17 cellular contexts compared by ENCODE assay signal in genomic region chr1:88519156-88519555, GRCh38.
DNase-seq lines count a peak whose midpoint lies in the region; ATAC-seq and TF ChIP-seq lines count a peak whose summit lies in the region.
"Had no signal": no experiment of that assay in that cellular context is flagged by ENCODE, and none has a peak within 500 bp of the region (broad histone marks: within the 10 kb centered on the region; RNA-seq: fewer than 3 reads in every experiment).

No MANE protein-coding gene starts in this region.

- H2AFZ ChIP-seq in mesenchymal stem cell (ENCODE audit: low read depth, low read length): no peak overlapping the region

- no peaks in the 10 kb centered on the region for H3K9me3 ChIP-seq in left ventricle myocardium inferior (replicated peaks)
- no peaks in the 10 kb centered on the region for H3K9me3 ChIP-seq in mesenchymal stem cell (ENCODE audit: control insufficient read depth, low read length)
- H3K9me3 ChIP-seq: upper lobe of right lung had no signal

- no peak overlapping the region for H3K27ac Mint-ChIP-seq in T-cell
- H3K27ac Mint-ChIP-seq: CD14-positive monocyte, memory B cell, nephron progenitor cell had no signal

- CTCF ChIA-PET in T-cell (lab: Charles Lee): no interaction called here

- H3K4ac ChIP-seq in mesenchymal stem cell (ENCODE audit: low read depth in 1 of 2, low read length in 2 of 2): no peak overlapping the region

- TF ChIP-seq CTCF in left ventricle myocardium inferior (IDR thresholded peaks at IDR 0.05; ENCODE audit: borderline replicate concordance): no peak

- peaks cover 10 to 28% of the 10 kb centered on the region in 2 donors for H3K27me3 Mint-ChIP-seq in T-cell

- no peak overlapping the region for H4K8ac ChIP-seq in mesenchymal stem cell (ENCODE audit: low read length)

- H2BK5ac ChIP-seq in mesenchymal stem cell (ENCODE audit: low read depth, low read length, poor library complexity, severe bottlenecking): no peak overlapping the region

- no peaks in the 10 kb centered on the region for H3K36me3 Mint-ChIP-seq in T-cell
- H3K36me3 Mint-ChIP-seq: CD14-positive monocyte, memory B cell had no signal

- H3K18ac ChIP-seq in mesenchymal stem cell (ENCODE audit: low read depth in 1 of 2, low read length in 2 of 2): no peak overlapping the region

- H3K27ac ChIP-seq in left ventricle myocardium inferior (replicated peaks) (no peak overlapping the region), mesenchymal stem cell (ENCODE audit: low read length, poor library complexity, severe bottlenecking) (no peak overlapping the region)
- H3K27ac ChIP-seq: upper lobe of right lung had no signal

- H3K4me1 Mint-ChIP-seq in T-cell: no peaks in the 10 kb centered on the region
- H3K4me1 Mint-ChIP-seq: CD14-positive monocyte, memory B cell, nephron progenitor cell had no signal

- H3K14ac ChIP-seq in mesenchymal stem cell (ENCODE audit: low read length in 2 of 2): no peak overlapping the region

- H3K4me3 ChIP-seq in left ventricle myocardium inferior: no peak overlapping the region
- H3K4me3 ChIP-seq in mesenchymal stem cell (ENCODE audit: insufficient read depth in 1 of 2, low read depth in 1 of 2, low read length in 2 of 2): no peak overlapping the region
- H3K4me3 ChIP-seq: upper lobe of right lung had no signal

- no peak overlapping the region for H3K4me2 ChIP-seq in mesenchymal stem cell (ENCODE audit: low read length, poor library complexity, severe bottlenecking)

- H2BK120ac ChIP-seq in mesenchymal stem cell (ENCODE audit: low read depth, low read length): no peak overlapping the region

- H3K36me3 ChIP-seq in left ventricle myocardium inferior (no peaks in the 10 kb centered on the region), mesenchymal stem cell (ENCODE audit: control insufficient read depth in 1 of 2, insufficient read depth in 2 of 2, low read depth in 1 of 2, low read length in 2 of 2) (no peaks in the 10 kb centered on the region)
- H3K36me3 ChIP-seq: upper lobe of right lung had no signal

- 45% methylated on average over 1 of the region's 1 CpG for WGBS in mesenchymal stem cell

- H3K23ac ChIP-seq in mesenchymal stem cell (ENCODE audit: low read length in 2 of 2): no peak overlapping the region

- ATAC-seq in left cardiac atrium (peak; percentile 55 to 75), T-cell (replicated peaks in 1 of 4) (no peak), SK-N-SH treated with all-trans-retinoic acid at 6 μM for 48 hours (no peak)
- ATAC-seq: stimulated activated naive CD8-positive, alpha-beta T cell treated with anti-CD3 and anti-CD28 coated beads, Interleukin-15, Interleukin-2, amounts not matched to agents 100 U/mL and 50 U/mL, for 24 hours; upper lobe of right lung had no signal

- H2BK12ac ChIP-seq in mesenchymal stem cell (ENCODE audit: low read length in 2 of 2): no peak overlapping the region

- DNase-seq in left cardiac atrium: no peak
- DNase-seq in left ventricle myocardium inferior: no peak
- DNase-seq in astrocyte of the hippocampus (ENCODE audit: low read depth, low spot score): peak; percentile 83
- DNase-seq in mesenchymal stem cell: peak; percentile 1
- DNase-seq in activated effector memory CD4-positive, alpha-beta T cell treated with anti-CD3 and anti-CD28 coated beads, Interleukin-2, amount 50 U/mL, for 16 hours: no peak
- DNase-seq in retina: no peak
- DNase-seq in T-cell: no peak
- DNase-seq: activated CD4-positive, CD25-positive, alpha-beta regulatory T cell treated with anti-CD3 and anti-CD28 coated beads, Interleukin-2, amount 50 U/mL, for 72 hours; DMS79 treated with DMSO at 0.1 percent for 48 hours; NCI-H1694 treated with DMSO at 0.1 percent for 48 hours; NCI-H510A; nephron progenitor cell; stimulated activated naive CD8-positive, alpha-beta T cell treated with anti-CD3 and anti-CD28 coated beads, Interleukin-15, Interleukin-2, amounts not matched to agents 100 U/mL and 50 U/mL, for 24 hours; upper lobe of right lung had no signal

- intact Hi-C loops in left cardiac atrium (cut with DNase I) (no loop called here), left ventricle myocardium inferior (cut with micrococcal nuclease) (no loop called here)

- H2AK5ac ChIP-seq in mesenchymal stem cell (ENCODE audit: low read length, severe bottlenecking): no peak overlapping the region

- H3K27me3 ChIP-seq in left ventricle myocardium inferior (ENCODE audit: low read depth): no peaks in the 10 kb centered on the region
- H3K27me3 ChIP-seq in mesenchymal stem cell (ENCODE audit: control insufficient read depth in 1 of 2, insufficient read depth in 1 of 2, low read length in 2 of 2): no peaks in the 10 kb centered on the region
- H3K27me3 ChIP-seq: upper lobe of right lung had no signal

- POLR2A ChIA-PET in T-cell (lab: Charles Lee): no interaction called here

- peaks cover 9% of the 10 kb centered on the region for H3K4me1 ChIP-seq in left ventricle myocardium inferior
- H3K4me1 ChIP-seq in mesenchymal stem cell (ENCODE audit: control insufficient read depth, insufficient read depth, low read depth, low read length): no peaks in the 10 kb centered on the region

- no peaks in the 10 kb centered on the region for H3K79me1 ChIP-seq in mesenchymal stem cell (replicated peaks; ENCODE audit: low read length, poor library complexity, severe bottlenecking)

- H3K9me3 Mint-ChIP-seq in T-cell: no peaks in the 10 kb centered on the region
- H3K9me3 Mint-ChIP-seq: memory B cell, nephron progenitor cell had no signal

- no peak overlapping the region for H4K91ac ChIP-seq in mesenchymal stem cell (ENCODE audit: low read length)

- no peak overlapping the region for H3K4me3 Mint-ChIP-seq in T-cell
- H3K4me3 Mint-ChIP-seq: CD14-positive monocyte, memory B cell, nephron progenitor cell had no signal

- H3K9ac ChIP-seq in mesenchymal stem cell (ENCODE audit: low read length): peak overlapping the region; percentile 16

- H2BK15ac ChIP-seq in mesenchymal stem cell (ENCODE audit: low read depth, poor library complexity, severe bottlenecking): no peak overlapping the region

TF ChIP-seq in SK-N-SH treated with all-trans-retinoic acid at 6 μM for 48 hours, 23 proteins besides CTCF, POLR2A, EP300 and RAD21 (continues in another document):
- TF ChIP-seq GLIS3 (CRISPR knock-in tag; IDR thresholded peaks at IDR 0.05): no peak
- no peak for TF ChIP-seq BACH2 (CRISPR knock-in tag; IDR thresholded peaks at IDR 0.05; ENCODE audit: borderline replicate concordance)
- no peak for TF ChIP-seq TSHZ2 (CRISPR knock-in tag; IDR thresholded peaks at IDR 0.05)
- no peak for TF ChIP-seq ISL1 (CRISPR knock-in tag; IDR thresholded peaks at IDR 0.05)
- no peak for TF ChIP-seq PPARA (CRISPR knock-in tag; IDR thresholded peaks at IDR 0.05; ENCODE audit: borderline replicate concordance)
- TF ChIP-seq RARB (CRISPR knock-in tag; IDR thresholded peaks at IDR 0.05): no peak
- no peak for TF ChIP-seq CSRNP3 (CRISPR knock-in tag; IDR thresholded peaks at IDR 0.05)
- TF ChIP-seq ZNF8 (CRISPR knock-in tag; IDR thresholded peaks at IDR 0.05): no peak
- no peak for TF ChIP-seq ZFP30 (CRISPR knock-in tag; IDR thresholded peaks at IDR 0.05)
- TF ChIP-seq POU6F1 (CRISPR knock-in tag; IDR thresholded peaks at IDR 0.05; ENCODE audit: borderline replicate concordance, low read depth): no peak

Comparison
In these comparisons a context has a peak if more than half of its experiments do, and no peak if none do; other contexts are left out.
1. ATAC-seq: peak in left cardiac atrium (2 of 2); none in T-cell (0 of 4) and SK-N-SH treated with all-trans-retinoic acid at 6 μM for 48 hours (single experiment).
2. DNase-seq: peak in astrocyte of the hippocampus (single experiment) and mesenchymal stem cell (single experiment); none in left cardiac atrium (single experiment), left ventricle myocardium inferior (single experiment), activated effector memory CD4-positive, alpha-beta T cell treated with anti-CD3 and anti-CD28 coated beads, Interleukin-2, amount 50 U/mL, for 16 hours (single experiment), retina (single experiment) and T-cell (0 of 34).